In genomic region chr7:2523941-2524807, GRCh38 we compare ENCODE assay signal across 9 cellular contexts. TPM values are rescaled to one million over a fixed set of nuclear protein-coding genes. Genes with fewer than 3 reads are reported as not detected.
DNase-seq lines count a peak whose midpoint lies in the region; ATAC-seq and TF ChIP-seq lines count a peak whose summit lies in the region.
"Had no signal": no experiment of that assay in that cellular context is flagged by ENCODE, and none has a peak within 500 bp of the region (broad histone marks: within the 10 kb centered on the region; RNA-seq: fewer than 3 reads in every experiment).

No MANE protein-coding gene starts in this region.

- POLR2A ChIA-PET in OCI-LY7 (lab: Charles Lee) = interaction anchor here (0.6 kb wide), 2 partner anchors 186 to 369 kb away, joined by 3 to 6 read pairs; no protein-coding TSS in a partner anchor

- H3K9me2 ChIP-seq in OCI-LY7 (ENCODE audit: insufficient read depth, low read length) = no peaks in the 10 kb centered on the region

- CTCF ChIA-PET in OCI-LY7 (lab: Charles Lee; ENCODE audit: unreplicated experiment) = no interaction called here

- H3K4me2 ChIP-seq in OCI-LY7 (ENCODE audit: low read length) = no peak overlapping the region

- H3K4me3 ChIP-seq in body of pancreas (peak overlapping the region in 1 of 2 donors; percentile 35), iPS-15b (ENCODE audit: low read depth, low read length) (peak overlapping the region; percentile 28), OCI-LY7 (ENCODE audit: low read depth, low read length, poor library complexity, severe bottlenecking) (no peak overlapping the region)
- H3K4me3 ChIP-seq: ovary had no signal

- peaks cover 88% of the 10 kb centered on the region for H3K4me1 ChIP-seq in body of pancreas
- peaks cover 14% of the 10 kb centered on the region for H3K4me1 ChIP-seq in iPS-15b (ENCODE audit: control insufficient read depth, insufficient read depth, low read length)
- peaks cover 30% of the 10 kb centered on the region for H3K4me1 ChIP-seq in OCI-LY7 (ENCODE audit: insufficient read depth, low read length, poor library complexity, severe bottlenecking)

- H4K20me1 ChIP-seq in OCI-LY7 (ENCODE audit: insufficient read depth, low read length) = no peaks in the 10 kb centered on the region

- intact Hi-C loops in body of pancreas (cut with DNase I) (no loop called here), OCI-LY7 (cut with micrococcal nuclease; ENCODE audit: unreplicated experiment) (no loop called here)

- H3K36me3 ChIP-seq in body of pancreas (replicated peaks in 1 of 2; ENCODE audit: insufficient read depth in 1 of 2, low read depth in 2 of 2) (no peaks in the 10 kb centered on the region), iPS-15b (ENCODE audit: control insufficient read depth, insufficient read depth, low read length) (peaks cover 34% of the 10 kb centered on the region), OCI-LY7 (ENCODE audit: insufficient read depth, low read length) (no peaks in the 10 kb centered on the region)
- H3K36me3 ChIP-seq: ovary had no signal

- no TSS peak for BruUV-seq in OCI-LY7 (replicated peaks; lab: Mats Ljungman, UMichigan)

- DNase-seq in ELR (ENCODE audit: low read depth) (peak; percentile 85), NCI-H2107 (lab: John Stamatoyannopoulos, UW) (peak; percentile 88), body of pancreas (peak; percentile 97 to 99 (median 98)), putamen (ENCODE audit: low spot score) (peak; percentile 94), OCI-LY7 (ENCODE audit: low spot score) (no peak)

- no peak overlapping the region for H2AFZ ChIP-seq in OCI-LY7 (ENCODE audit: low read length)

- 9% methylated on average over 49 of the region's 51 CpGs; no CpG with 5 or more reads in 1 of the 2 donors for WGBS in body of pancreas, 2 donors

- TF ChIP-seq CTCF in body of pancreas (IDR thresholded peaks at IDR 0.05) (peak in 4 of 7 experiments; percentile 4 to 39 (median 14)), OCI-LY7 (conservative IDR thresholded peaks at IDR 0.05; ENCODE audit: low read length) (no peak)

- H3K9me3 ChIP-seq in body of pancreas (no peaks in the 10 kb centered on the region), iPS-15b (ENCODE audit: control insufficient read depth, insufficient read depth, low read length) (no peaks in the 10 kb centered on the region), OCI-LY7 (ENCODE audit: low read length) (no peaks in the 10 kb centered on the region)
- H3K9me3 ChIP-seq: ovary had no signal

- no peak overlapping the region for H3K9ac ChIP-seq in iPS-15b (ENCODE audit: low read depth, low read length)

- peak; percentile 78 for ATAC-seq in body of pancreas
- ATAC-seq in GM18502 (IDR thresholded peaks at IDR 0.05; ENCODE audit: poor library complexity, unreplicated experiment) = no peak
- no peak for ATAC-seq in HG02623 (IDR thresholded peaks at IDR 0.05; ENCODE audit: unreplicated experiment)

- H3K27me3 ChIP-seq in body of pancreas = no peaks in the 10 kb centered on the region
- H3K27me3 ChIP-seq in iPS-15b (ENCODE audit: control insufficient read depth, insufficient read depth, low read length) = peaks cover 5% of the 10 kb centered on the region
- H3K27me3 ChIP-seq: ovary had no signal

- peak overlapping the region; percentile 89 to 98 (median 93) for H3K27ac ChIP-seq in body of pancreas
- no peak overlapping the region for H3K27ac ChIP-seq in OCI-LY7 (ENCODE audit: low read depth, low read length, poor library complexity, severe bottlenecking)
- H3K27ac ChIP-seq: ovary had no signal

- no peaks in the 10 kb centered on the region for H3K79me2 ChIP-seq in OCI-LY7 (ENCODE audit: insufficient read depth, low read depth, low read length)

- peak; percentile 68 to 77 (median 70) for TF ChIP-seq POLR2A in body of pancreas (IDR thresholded peaks at IDR 0.05)

RNA-seq across cellular contexts. Expression of gene LFNG, which starts 4.6 kb away (rescaled TPM):
- total RNA-seq in body of pancreas (100 to 1,000 TPM in 1 of 2 donors, 10 to 100 TPM in 1; 47.8 to 142 TPM), OCI-LY7 (2022) (1.2 and 2.1 TPM in 2 replicates)
- 1.2 and 2.3 TPM in 2 replicates for total RNA-seq in OCI-LY7 (2014; rRNA removed; shearing (Covaris generic))

RNA-seq across cellular contexts. Expression of gene BRAT1, which starts 31.1 kb away (rescaled TPM):
- total RNA-seq in body of pancreas (10 to 100 TPM; 36.6 to 46.8 TPM), OCI-LY7 (2022) (42.2 and 44.7 TPM in 2 replicates)
- total RNA-seq in OCI-LY7 (2014; rRNA removed; shearing (Covaris generic)) = 50.8 and 52.0 TPM in 2 replicates

RNA-seq across cellular contexts. Expression of gene IQCE, which starts 34.6 kb away (rescaled TPM):
- total RNA-seq in body of pancreas (10 to 100 TPM in 1 of 2 donors, 1 to 10 TPM in 1; 7.8 to 73.2 TPM), OCI-LY7 (2022) (6.2 and 8.6 TPM in 2 replicates)
- total RNA-seq in OCI-LY7 (2014; rRNA removed; shearing (Covaris generic)) = 3.9 and 6.6 TPM in 2 replicates

RNA-seq across cellular contexts. Expression of gene GRIFIN, which starts 48.0 kb away (rescaled TPM):
- total RNA-seq in body of pancreas (not detected), OCI-LY7 (2022) (not detected in 2 replicates)
- total RNA-seq in OCI-LY7 (2014; rRNA removed; shearing (Covaris generic)) = not detected in 2 replicates
- total RNA-seq: ovary had no signal

Comparison
In these comparisons a context has a peak if more than half of its experiments do, and no peak if none do; other contexts are left out.
1. RNA of gene LFNG, which starts 4.6 kb away (total RNA-seq): 47.8 to 142 TPM in body of pancreas; 1.2 to 2.3 TPM in OCI-LY7; every median in the first group is over 10 times any median in the second.